ENCODE assay signal across 38 cellular contexts in the genomic region with DNA sequence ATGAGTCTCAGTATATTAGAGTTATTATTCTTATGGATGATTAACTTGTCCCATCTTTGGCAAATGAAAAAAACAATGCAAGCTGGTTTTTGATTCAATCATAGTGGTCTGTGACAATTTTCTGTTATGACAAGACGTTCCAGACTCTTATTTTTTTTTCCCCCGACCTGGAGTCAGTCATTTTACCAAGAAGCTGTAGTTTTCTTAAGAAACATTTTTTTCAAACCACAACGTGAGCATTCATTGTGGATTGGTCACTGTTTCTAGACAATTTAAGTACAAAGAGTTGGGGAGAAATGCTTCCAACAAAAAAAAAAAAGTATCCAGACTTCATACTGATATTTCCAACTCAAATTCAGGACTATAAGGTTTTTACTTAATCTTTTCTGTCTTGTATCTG. TPM values are rescaled to one million over a fixed set of nuclear protein-coding genes. Genes with fewer than 3 reads are reported as not detected.
DNase-seq lines count a peak whose midpoint lies in the region; ATAC-seq and TF ChIP-seq lines count a peak whose summit lies in the region.
"Had no signal": no experiment of that assay in that cellular context is flagged by ENCODE, and none has a peak within 500 bp of the region (broad histone marks: within the 10 kb centered on the region; RNA-seq: fewer than 3 reads in every experiment).

No MANE protein-coding gene starts in this region.

- H4K20me1 ChIP-seq in osteoblast (ENCODE audit: insufficient read depth, low read length), result no peaks in the 10 kb centered on the region

- H2AFZ ChIP-seq in osteoblast (ENCODE audit: low read length), result no peak overlapping the region

- H3K9me3 ChIP-seq in osteoblast (ENCODE audit: low read depth, low read length), result no peaks in the 10 kb centered on the region
- H3K9me3 ChIP-seq: A549, esophagus muscularis mucosa, pancreas, thoracic aorta had no signal

- H3K4me3 Mint-ChIP-seq in WTC11, result no peak overlapping the region
- H3K4me3 Mint-ChIP-seq in activated CD4-positive, alpha-beta memory T cell treated with anti-CD3 and anti-CD28 coated beads, Interleukin-2, amount 10 ng/mL, durations not matched to agents 7 days and 5 days, result no peak overlapping the region
- H3K4me3 Mint-ChIP-seq: activated CD4-positive, alpha-beta memory T cell treated with anti-CD3 and anti-CD28 coated beads for 36 hours; B cell; CD4-positive, alpha-beta memory T cell; H9; immature natural killer cell; nephron progenitor cell; T-helper 1 cell treated with Interleukin-12 subunit alpha and Interleukin-12 subunit beta and Interleukin-4 antibody, amounts not matched to agents 30 μg/mL and 1 μg/mL, for 36 hours had no signal

- CTCF ChIA-PET in WTC11 (lab: Charles Lee), result no interaction called here
- CTCF ChIA-PET in activated CD4-positive, alpha-beta memory T cell treated with anti-CD3 and anti-CD28 coated beads, Interleukin-2, amount 10 ng/mL, durations not matched to agents 7 days and 5 days (lab: Charles Lee), result no interaction called here

- no peak overlapping the region for H3K4me2 ChIP-seq in osteoblast (ENCODE audit: insufficient read depth, low read length)
- H3K4me2 ChIP-seq: A549 had no signal

- H3K36me3 ChIP-seq in osteoblast (ENCODE audit: insufficient read depth, low read length), result no peaks in the 10 kb centered on the region

- 0 out of 2 replicates have a peak, but pooled peaks cover 3% of the 10 kb centered on the region for H3K9me3 Mint-ChIP-seq in WTC11
- H3K9me3 Mint-ChIP-seq in activated CD4-positive, alpha-beta memory T cell treated with anti-CD3 and anti-CD28 coated beads, Interleukin-2, amount 10 ng/mL, durations not matched to agents 7 days and 5 days, result no peaks in the 10 kb centered on the region
- H3K9me3 Mint-ChIP-seq: activated CD4-positive, alpha-beta memory T cell treated with anti-CD3 and anti-CD28 coated beads for 36 hours; H9; immature natural killer cell; nephron progenitor cell; T-helper 1 cell treated with Interleukin-12 subunit alpha and Interleukin-12 subunit beta and Interleukin-4 antibody, amounts not matched to agents 30 μg/mL and 1 μg/mL, for 36 hours had no signal

- H3K4me3 ChIP-seq in fibroblast of mammary gland (ENCODE audit: control insufficient read depth, low read depth, low read length), result no peak overlapping the region
- no peak overlapping the region for H3K4me3 ChIP-seq in osteoblast (ENCODE audit: insufficient read depth, low read length)
- H3K4me3 ChIP-seq: A549, esophagus muscularis mucosa, pancreas, SK-N-MC, thoracic aorta had no signal

- H3K4me1 ChIP-seq in osteoblast (ENCODE audit: insufficient read depth, low read length), result peaks cover 24% of the 10 kb centered on the region
- H3K4me1 ChIP-seq: esophagus muscularis mucosa had no signal

- H3K36me3 Mint-ChIP-seq in WTC11, result peaks cover 4% of the 10 kb centered on the region; the same call in 1 of the 2 replicates
- no peaks in the 10 kb centered on the region for H3K36me3 Mint-ChIP-seq in activated CD4-positive, alpha-beta memory T cell treated with anti-CD3 and anti-CD28 coated beads, Interleukin-2, amount 10 ng/mL, durations not matched to agents 7 days and 5 days (ENCODE audit: low read depth)

- peaks cover 24% of the 10 kb centered on the region for H3K4me1 Mint-ChIP-seq in WTC11
- H3K4me1 Mint-ChIP-seq in activated CD4-positive, alpha-beta memory T cell treated with anti-CD3 and anti-CD28 coated beads, Interleukin-2, amount 10 ng/mL, durations not matched to agents 7 days and 5 days, result no peaks in the 10 kb centered on the region
- H3K4me1 Mint-ChIP-seq: B cell; CD4-positive, alpha-beta memory T cell; immature natural killer cell; nephron progenitor cell had no signal

- no peaks in the 10 kb centered on the region for H3K27me3 ChIP-seq in osteoblast (ENCODE audit: insufficient read depth, low read length)
- H3K27me3 ChIP-seq: esophagus muscularis mucosa, pancreas had no signal

- TF ChIP-seq CTCF in fibroblast of mammary gland (conservative IDR thresholded peaks at IDR 0.05; ENCODE audit: control insufficient read depth, insufficient read depth, low read depth, low read length), result no peak
- no peak for TF ChIP-seq CTCF in osteoblast (IDR thresholded peaks at IDR 0.05; ENCODE audit: extremely low read depth, low read depth, low read length)
- no peak for TF ChIP-seq CTCF in WTC11 (IDR thresholded peaks at IDR 0.05)

- ATAC-seq in WTC11 (no peak), HG02840 (IDR thresholded peaks at IDR 0.05; ENCODE audit: low FRiP score, unreplicated experiment) (no peak)
- ATAC-seq: A549; HepG2; left lobe of liver; pancreas; PC-3; stimulated activated naive CD8-positive, alpha-beta T cell treated with anti-CD3 and anti-CD28 coated beads, Interleukin-15, Interleukin-2, amounts not matched to agents 100 U/mL and 50 U/mL, for 24 hours had no signal

- POLR2A ChIA-PET in WTC11 (lab: Charles Lee), result no interaction called here
- POLR2A ChIA-PET in activated CD4-positive, alpha-beta memory T cell treated with anti-CD3 and anti-CD28 coated beads, Interleukin-2, amount 10 ng/mL, durations not matched to agents 7 days and 5 days (lab: Charles Lee), result no interaction called here

- H3K27ac ChIP-seq in osteoblast (ENCODE audit: low read depth, low read length), result peak overlapping the region; percentile 11
- H3K27ac ChIP-seq: A549, esophagus muscularis mucosa, pancreas, SK-N-MC, thoracic aorta had no signal

- no peaks in the 10 kb centered on the region for H3K27me3 Mint-ChIP-seq in WTC11 (ENCODE audit: low read depth)
- H3K27me3 Mint-ChIP-seq in activated CD4-positive, alpha-beta memory T cell treated with anti-CD3 and anti-CD28 coated beads, Interleukin-2, amount 10 ng/mL, durations not matched to agents 7 days and 5 days, result no peaks in the 10 kb centered on the region
- H3K27me3 Mint-ChIP-seq: activated CD4-positive, alpha-beta memory T cell treated with anti-CD3 and anti-CD28 coated beads for 36 hours; B cell; CD4-positive, alpha-beta memory T cell had no signal

- no peaks in the 10 kb centered on the region for H3K79me2 ChIP-seq in osteoblast (ENCODE audit: insufficient read depth, low read length)

- peak; percentile 68 for DNase-seq in EH (ENCODE audit: low read depth)
- peak; percentile 6 for DNase-seq in amniotic stem cell (lab: John Stamatoyannopoulos, UW)
- peak; percentile 31 for DNase-seq in fibroblast of mammary gland (ENCODE audit: low read depth)
- DNase-seq in osteoblast (ENCODE audit: insufficient read length, low spot score, missing footprints), result no peak
- DNase-seq in NCI-H774 (lab: John Stamatoyannopoulos, UW), result no peak
- DNase-seq in WTC11 (ENCODE audit: low spot score), result no peak
- DNase-seq in activated CD4-positive, alpha-beta memory T cell treated with anti-CD3 and anti-CD28 coated beads, Interleukin-2, amount 10 ng/mL, durations not matched to agents 7 days and 5 days, result no peak
- DNase-seq: activated CD4-positive, alpha-beta memory T cell treated with anti-CD3 and anti-CD28 coated beads for 36 hours; activated CD4-positive, alpha-beta T cell treated with anti-CD3 and anti-CD28 coated beads for 1 hour; activated CD8-positive, alpha-beta memory T cell treated with anti-CD3 and anti-CD28 coated beads, Interleukin-2, amount 50 U/mL, for 4 hours; activated naive CD4-positive, alpha-beta T cell treated with anti-CD3 and anti-CD28 coated beads, Interleukin-2, amount 50 U/mL, for 16 hours; anterior cingulate cortex; CD4-positive, alpha-beta memory T cell; central memory CD4-positive, alpha-beta T cell; dermis blood vessel endothelial cell; H9; immature natural killer cell; Karpas-422; NCI-H1436; NCI-H2081; NCI-H2227 treated with DMSO at 0.1 percent for 48 hours; NCI-H526; nephron progenitor cell; NK-92 treated with Interleukin-12 subunit alpha and Interleukin-12 subunit beta, amount 100 ng/mL, for 24 hours; pancreas; PC-3; small intestine; stimulated activated naive CD8-positive, alpha-beta T cell treated with anti-CD3 and anti-CD28 coated beads, Interleukin-15, Interleukin-2, amounts not matched to agents 100 U/mL and 50 U/mL, for 24 hours had no signal

- no peak overlapping the region for H3K27ac Mint-ChIP-seq in WTC11
- H3K27ac Mint-ChIP-seq in activated CD4-positive, alpha-beta memory T cell treated with anti-CD3 and anti-CD28 coated beads, Interleukin-2, amount 10 ng/mL, durations not matched to agents 7 days and 5 days, result no peak overlapping the region
- H3K27ac Mint-ChIP-seq: activated CD4-positive, alpha-beta memory T cell treated with anti-CD3 and anti-CD28 coated beads for 36 hours; B cell; CD4-positive, alpha-beta memory T cell; immature natural killer cell; nephron progenitor cell; T-helper 1 cell treated with Interleukin-12 subunit alpha and Interleukin-12 subunit beta and Interleukin-4 antibody, amounts not matched to agents 30 μg/mL and 1 μg/mL, for 36 hours had no signal

TF ChIP-seq in WTC11, 78 proteins besides CTCF, POLR2A, EP300 and RAD21 (continues in another document):
- TF ChIP-seq, protein P1, sequence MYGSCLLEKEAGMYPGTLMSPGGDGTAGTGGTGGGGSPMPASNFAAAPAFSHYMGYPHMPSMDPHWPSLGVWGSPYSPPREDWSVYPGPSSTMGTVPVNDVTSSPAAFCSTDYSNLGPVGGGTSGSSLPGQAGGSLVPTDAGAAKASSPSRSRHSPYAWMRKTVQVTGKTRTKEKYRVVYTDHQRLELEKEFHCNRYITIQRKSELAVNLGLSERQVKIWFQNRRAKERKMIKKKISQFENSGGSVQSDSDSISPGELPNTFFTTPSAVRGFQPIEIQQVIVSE (CRISPR knock-in tag; IDR thresholded peaks at IDR 0.05; ENCODE audit: borderline replicate concordance), result no peak
- TF ChIP-seq MXD4 (CRISPR knock-in tag; IDR thresholded peaks at IDR 0.05; ENCODE audit: borderline replicate concordance) (no peak), CREB1 (CRISPR knock-in tag; IDR thresholded peaks at IDR 0.05) (no peak), JAZF1 (CRISPR knock-in tag; IDR thresholded peaks at IDR 0.05) (no peak), GABPB1 (CRISPR knock-in tag; IDR thresholded peaks at IDR 0.05) (no peak), TP53 (CRISPR knock-in tag; IDR thresholded peaks at IDR 0.05) (no peak)
- TF ChIP-seq, protein P2, sequence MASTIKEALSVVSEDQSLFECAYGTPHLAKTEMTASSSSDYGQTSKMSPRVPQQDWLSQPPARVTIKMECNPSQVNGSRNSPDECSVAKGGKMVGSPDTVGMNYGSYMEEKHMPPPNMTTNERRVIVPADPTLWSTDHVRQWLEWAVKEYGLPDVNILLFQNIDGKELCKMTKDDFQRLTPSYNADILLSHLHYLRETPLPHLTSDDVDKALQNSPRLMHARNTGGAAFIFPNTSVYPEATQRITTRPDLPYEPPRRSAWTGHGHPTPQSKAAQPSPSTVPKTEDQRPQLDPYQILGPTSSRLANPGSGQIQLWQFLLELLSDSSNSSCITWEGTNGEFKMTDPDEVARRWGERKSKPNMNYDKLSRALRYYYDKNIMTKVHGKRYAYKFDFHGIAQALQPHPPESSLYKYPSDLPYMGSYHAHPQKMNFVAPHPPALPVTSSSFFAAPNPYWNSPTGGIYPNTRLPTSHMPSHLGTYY (CRISPR knock-in tag; IDR thresholded peaks at IDR 0.05), result no peak

RNA-seq across cellular contexts. Expression of a gene that starts 8.0 kb away (rescaled TPM):
- under 0.01 TPM in 1 of 2 replicates, not detected in the other for total RNA-seq in osteoblast
- total RNA-seq in WTC11 (2021), result not detected in 3 replicates
- not detected for total RNA-seq in activated CD4-positive, alpha-beta memory T cell treated with anti-CD3 and anti-CD28 coated beads, Interleukin-2, amount 10 ng/mL, durations not matched to agents 7 days and 5 days
- total RNA-seq: activated CD4-positive, alpha-beta memory T cell treated with anti-CD3 and anti-CD28 coated beads for 36 hours; B cell; CD4-positive, alpha-beta memory T cell; dermis blood vessel endothelial cell; esophagus muscularis mucosa; H9; PC-3; thoracic aorta; urinary bladder had no signal

Comparison
In these comparisons a context has a peak if more than half of its experiments do, and no peak if none do; other contexts are left out.
1. DNase-seq: peak in EH (single experiment), amniotic stem cell (single experiment) and fibroblast of mammary gland (single experiment); none in osteoblast (single experiment), NCI-H774 (single experiment), WTC11 (single experiment) and activated CD4-positive, alpha-beta memory T cell treated with anti-CD3 and anti-CD28 coated beads, Interleukin-2, amount 10 ng/mL, durations not matched to agents 7 days and 5 days (single experiment).